8 cellular contexts compared by ENCODE assay signal in genomic region chr11:6612008-6612815, GRCh38. TPM values are rescaled to one million over a fixed set of nuclear protein-coding genes. Genes with fewer than 3 reads are reported as not detected.
DNase-seq lines count a peak whose midpoint lies in the region; ATAC-seq and TF ChIP-seq lines count a peak whose summit lies in the region.

TSS of gene TAF10 (minus strand) at chr11:6612216. CDS start at chr11:6612189, 27 bp downstream.

- H3K9ac ChIP-seq in KMS-11 (peak within 1 kb of the TSS; percentile 82), muscle layer of colon (ENCODE audit: low read length) (peak within 1 kb of the TSS; percentile 89)

- H3K27ac ChIP-seq in KMS-11 (peak within 1 kb of the TSS; percentile 91), Panc1 (ENCODE audit: low read length) (peak within 1 kb of the TSS; percentile 99), muscle layer of colon (ENCODE audit: low read depth, low read length) (peak within 1 kb of the TSS; percentile 97)

- intact Hi-C loops in Panc1 (cut with micrococcal nuclease; ENCODE audit: unreplicated experiment): loop anchor here (5.0 kb wide), 1 partner anchor 70 kb away; the partner anchor contains the start of gene MRPL17

- H3K4me3 ChIP-seq in KMS-11 (IDR thresholded peaks at IDR 0.05; ENCODE audit: insufficient read depth, low read depth, low read length): no peak within 1 kb of the TSS
- H3K4me3 ChIP-seq in Panc1 (ENCODE audit: low read depth in 2 of 2, low read length in 2 of 2): peak within 1 kb of the TSS; percentile 57 to 94
- H3K4me3 ChIP-seq in muscle layer of colon (ENCODE audit: low read depth in 1 of 2, low read length in 2 of 2): peak within 1 kb of the TSS; percentile 44 to 71

- POLR2A ChIA-PET in Panc1 (lab: Charles Lee): interaction anchor here (0.5 to 0.6 kb wide), 2 partner anchors 65 to 233 kb away, joined by 3 to 4 read pairs; no protein-coding TSS in a partner anchor

- H3K4me3 Mint-ChIP-seq in activated T-cell treated with anti-CD3 and anti-CD28 coated beads, Interleukin-2, amount 50 U/mL, for 4 hours: peak within 1 kb of the TSS; percentile 91

- DNase-seq in DMS79 (lab: John Stamatoyannopoulos, UW) (peak; percentile 88), Panc1 (ENCODE audit: low read depth, low spot score) (peak; percentile 80), erythroblast (lab: John Stamatoyannopoulos, UW) (peak; percentile 96 to 98)
- peak; percentile 95 for DNase-seq in activated T-cell treated with anti-CD3 and anti-CD28 coated beads, Interleukin-2, amount 50 U/mL, for 4 hours
- peak; percentile 89 to 90 for DNase-seq in stimulated activated CD8-positive, alpha-beta memory T cell treated with anti-CD3 and anti-CD28 coated beads, Interleukin-7, amount 100 ng/mL, for 1 hour (ENCODE audit: low read depth in 2 of 2)

- no peaks in the 10 kb centered on the region for H3K9me3 ChIP-seq in Panc1 (ENCODE audit: control insufficient read depth, insufficient read depth, low read depth, low read length)
- no peaks in the 10 kb centered on the region for H3K9me3 ChIP-seq in muscle layer of colon (ENCODE audit: low read length)

- TSS peak; percentile 74 for BruUV-seq in Panc1 (replicated peaks; lab: Mats Ljungman, UMichigan)

- peaks cover 9% of the 10 kb centered on the region; the same call in 1 of the 2 replicates for H3K79me2 ChIP-seq in KMS-11 (ENCODE audit: insufficient read depth, low read depth)

- peak; percentile 86 for ATAC-seq in GM21737 (IDR thresholded peaks at IDR 0.05; ENCODE audit: unreplicated experiment)
- ATAC-seq in Panc1: peak; percentile 93
- peak; percentile 84 to 86 for ATAC-seq in activated T-cell treated with anti-CD3 and anti-CD28 coated beads, Interleukin-2, amount 50 U/mL, for 4 hours

- peak; percentile 97 for TF ChIP-seq POLR2A in erythroblast (IDR thresholded peaks at IDR 0.05; ENCODE audit: low read length)

- peak within 1 kb of the TSS; percentile 100 for H3K4me2 ChIP-seq in KMS-11

- H3K36me3 ChIP-seq in KMS-11 (ENCODE audit: insufficient read depth) (no peaks in the 10 kb centered on the region), Panc1 (ENCODE audit: control insufficient read depth, insufficient read depth, low read length) (peaks cover 29% of the 10 kb centered on the region), muscle layer of colon (ENCODE audit: insufficient read depth, low read length) (peaks cover 77% of the 10 kb centered on the region)

- H3K9me3 Mint-ChIP-seq in activated T-cell treated with anti-CD3 and anti-CD28 coated beads, Interleukin-2, amount 50 U/mL, for 4 hours: no peaks in the 10 kb centered on the region

- H3K36me3 Mint-ChIP-seq in activated T-cell treated with anti-CD3 and anti-CD28 coated beads, Interleukin-2, amount 50 U/mL, for 4 hours (ENCODE audit: insufficient read depth): peaks cover 39% of the 10 kb centered on the region

- in situ Hi-C loops in Panc1 (cut with HindIII; ENCODE audit: low pct_unique_long_range_greater_than_20kb, low sequenced_read_pairs): no loop called here

- no peaks in the 10 kb centered on the region for H4K20me1 ChIP-seq in KMS-11 (ENCODE audit: insufficient read depth)

- H3K27me3 ChIP-seq in KMS-11 (ENCODE audit: insufficient read depth, low read depth) (no peaks in the 10 kb centered on the region), Panc1 (ENCODE audit: control insufficient read depth, insufficient read depth, low read length) (no peaks in the 10 kb centered on the region), muscle layer of colon (ENCODE audit: control insufficient read depth in 1 of 2, insufficient read depth in 2 of 2, low read length in 2 of 2) (no peaks in the 10 kb centered on the region)

- peak within 1 kb of the TSS; percentile 60 for H2AFZ ChIP-seq in KMS-11 (ENCODE audit: low read depth)

- TF ChIP-seq CTCF in KMS-11 (conservative IDR thresholded peaks at IDR 0.05; ENCODE audit: low read depth, low read length) (no peak), Panc1 (IDR thresholded peaks at IDR 0.05) (no peak)

- peaks cover 35% of the 10 kb centered on the region for H3K4me1 ChIP-seq in KMS-11 (ENCODE audit: low read depth, poor library complexity, severe bottlenecking)
- H3K4me1 ChIP-seq in Panc1 (ENCODE audit: control insufficient read depth, insufficient read depth, low read length): peaks cover 30% of the 10 kb centered on the region
- peaks cover 55% of the 10 kb centered on the region for H3K4me1 ChIP-seq in muscle layer of colon (ENCODE audit: insufficient read depth, low read length)

- CTCF ChIA-PET in Panc1 (lab: Charles Lee): interaction anchor here (1.0 to 1.8 kb wide), 2 partner anchors 23 to 71 kb away, joined by 3 to 4 read pairs; partner anchors contain the start of gene MRPL17

- peaks cover 47% of the 10 kb centered on the region for H3K4me1 Mint-ChIP-seq in activated T-cell treated with anti-CD3 and anti-CD28 coated beads, Interleukin-2, amount 50 U/mL, for 4 hours (ENCODE audit: low read depth)

- no peaks in the 10 kb centered on the region for H3K27me3 Mint-ChIP-seq in activated T-cell treated with anti-CD3 and anti-CD28 coated beads, Interleukin-2, amount 50 U/mL, for 4 hours (ENCODE audit: low read depth)

RNA-seq across cellular contexts. Expression of gene TAF10, which starts in this region (rescaled TPM):
- total RNA-seq in Panc1 (2021; ENCODE audit: unreplicated experiment): 387 TPM
- 549 TPM for polyA plus RNA-seq in Panc1 (2012; ENCODE audit: insufficient read length)
- total RNA-seq in activated T-cell treated with anti-CD3 and anti-CD28 coated beads, Interleukin-2, amount 50 U/mL, for 4 hours: 100 to 1,000 TPM; 163 to 191 (median 188) TPM
